Comparison of ENCODE assay signal across 21 cellular contexts in the genomic region with DNA sequence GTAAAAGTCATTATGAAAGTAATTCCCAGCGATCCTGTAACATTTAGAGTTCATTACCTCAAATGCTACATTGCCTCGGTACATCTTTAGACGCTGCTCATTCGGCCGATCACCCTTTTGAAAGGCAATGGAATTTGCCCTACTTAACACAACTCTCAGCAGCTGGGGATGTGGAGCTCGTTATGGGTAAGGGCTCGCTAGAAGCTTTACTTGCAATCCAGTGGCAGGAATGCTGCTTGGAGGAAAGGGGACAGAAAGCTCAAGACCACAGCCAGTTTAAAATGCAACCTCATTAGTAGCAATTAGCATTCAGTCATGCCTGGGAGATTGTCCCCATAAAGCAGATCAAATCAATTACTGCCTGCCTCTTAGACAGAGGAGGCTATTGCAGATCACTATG.
"Had no signal": no experiment of that assay in that cellular context is flagged by ENCODE, and none has a peak within 500 bp of the region (broad histone marks: within the 10 kb centered on the region; RNA-seq: fewer than 3 reads in every experiment).

No MANE protein-coding gene starts in this region.

- DNase-seq: activated B cell treated with CpG ODN at 0.5 μM for 24 hours; activated CD4-positive, alpha-beta memory T cell treated with anti-CD3 and anti-CD28 coated beads, Interleukin-2, amount 10 ng/mL, durations not matched to agents 7 days and 5 days; activated CD4-positive, alpha-beta T cell treated with anti-CD3 and anti-CD28 coated beads for 4 hours; activated CD8-positive, alpha-beta memory T cell treated with anti-CD3 and anti-CD28 coated beads, Interleukin-2, amount 10 ng/mL, durations not matched to agents 7 days and 5 days; activated naive CD4-positive, alpha-beta T cell; activated naive CD8-positive, alpha-beta T cell treated with anti-CD3 and anti-CD28 coated beads for 36 hours; amniotic stem cell; nephron progenitor cell; right cardiac atrium; SK-N-SH; small intestine; stimulated activated CD4-positive, alpha-beta T cell treated with anti-CD3 and anti-CD28 coated beads, Interleukin-15, amount 100 ng/mL, for 24 hours; stimulated activated CD4-positive, alpha-beta T cell treated with anti-CD3 and anti-CD28 coated beads, Interleukin-4, amount 100 ng/mL, for 1 hour; stomach; testis had no signal

- H3K9me3 Mint-ChIP-seq: activated B cell treated with CpG ODN at 0.5 μM for 24 hours; activated CD4-positive, alpha-beta memory T cell treated with anti-CD3 and anti-CD28 coated beads, Interleukin-2, amount 10 ng/mL, durations not matched to agents 7 days and 5 days; activated naive CD8-positive, alpha-beta T cell treated with anti-CD3 and anti-CD28 coated beads for 36 hours; T-helper 2 cell treated with Interferon-gamma antibody and Interleukin-4, amounts not matched to agents 5 μg/mL and 100 μg/mL, for 36 hours had no signal

- H3K27me3 ChIP-seq: stomach, testis had no signal

- H3K9ac ChIP-seq: SK-N-SH had no signal

- H3K27ac Mint-ChIP-seq: activated B cell treated with CpG ODN at 0.5 μM for 24 hours; activated CD4-positive, alpha-beta memory T cell treated with anti-CD3 and anti-CD28 coated beads, Interleukin-2, amount 10 ng/mL, durations not matched to agents 7 days and 5 days; activated CD8-positive, alpha-beta memory T cell treated with anti-CD3 and anti-CD28 coated beads, Interleukin-2, amount 10 ng/mL, durations not matched to agents 7 days and 5 days; activated naive CD8-positive, alpha-beta T cell treated with anti-CD3 and anti-CD28 coated beads for 36 hours; activated T-helper 17 cell treated with anti-CD3 and anti-CD28 coated beads, Interleukin-2, amount 50 U/mL, for 72 hours; nephron progenitor cell; progenitor cell of endocrine pancreas; stimulated activated effector memory CD8-positive, alpha-beta T cell treated with anti-CD3 and anti-CD28 coated beads, Interleukin-12 subunit alpha, Interleukin-12 subunit beta, amount 100 ng/mL, for 72 hours; T-helper 2 cell treated with Interferon-gamma antibody and Interleukin-4, amounts not matched to agents 5 μg/mL and 100 μg/mL, for 36 hours; type B pancreatic cell had no signal

- H3K36me3 Mint-ChIP-seq: activated CD8-positive, alpha-beta memory T cell treated with anti-CD3 and anti-CD28 coated beads, Interleukin-2, amount 10 ng/mL, durations not matched to agents 7 days and 5 days; activated naive CD8-positive, alpha-beta T cell treated with anti-CD3 and anti-CD28 coated beads for 36 hours; stimulated activated effector memory CD8-positive, alpha-beta T cell treated with anti-CD3 and anti-CD28 coated beads, Interleukin-12 subunit alpha, Interleukin-12 subunit beta, amount 100 ng/mL, for 72 hours; type B pancreatic cell had no signal

- H3K4me1 ChIP-seq: stomach, testis had no signal

- ATAC-seq: activated CD8-positive, alpha-beta memory T cell treated with anti-CD3 and anti-CD28 coated beads, Interleukin-2, amount 10 ng/mL, durations not matched to agents 7 days and 5 days; activated T-helper 17 cell treated with anti-CD3 and anti-CD28 coated beads, Interleukin-2, amount 50 U/mL, for 72 hours; right cardiac atrium; stimulated activated effector memory CD8-positive, alpha-beta T cell treated with anti-CD3 and anti-CD28 coated beads, Interleukin-12 subunit alpha, Interleukin-12 subunit beta, amount 100 ng/mL, for 72 hours had no signal

- H3K36me3 ChIP-seq: stomach had no signal

- H3K4me1 Mint-ChIP-seq: activated B cell treated with CpG ODN at 0.5 μM for 24 hours; activated CD4-positive, alpha-beta memory T cell treated with anti-CD3 and anti-CD28 coated beads, Interleukin-2, amount 10 ng/mL, durations not matched to agents 7 days and 5 days; activated CD8-positive, alpha-beta memory T cell treated with anti-CD3 and anti-CD28 coated beads, Interleukin-2, amount 10 ng/mL, durations not matched to agents 7 days and 5 days; activated naive CD8-positive, alpha-beta T cell treated with anti-CD3 and anti-CD28 coated beads for 36 hours; activated T-helper 17 cell treated with anti-CD3 and anti-CD28 coated beads, Interleukin-2, amount 50 U/mL, for 72 hours; stimulated activated effector memory CD8-positive, alpha-beta T cell treated with anti-CD3 and anti-CD28 coated beads, Interleukin-12 subunit alpha, Interleukin-12 subunit beta, amount 100 ng/mL, for 72 hours had no signal

- H3K9me3 ChIP-seq: SK-N-SH, testis had no signal

- H3K4me3 ChIP-seq: coronary artery, stomach, testis had no signal

- H3K4me3 Mint-ChIP-seq: activated B cell treated with CpG ODN at 0.5 μM for 24 hours; activated CD4-positive, alpha-beta memory T cell treated with anti-CD3 and anti-CD28 coated beads, Interleukin-2, amount 10 ng/mL, durations not matched to agents 7 days and 5 days; activated CD8-positive, alpha-beta memory T cell treated with anti-CD3 and anti-CD28 coated beads, Interleukin-2, amount 10 ng/mL, durations not matched to agents 7 days and 5 days; activated naive CD8-positive, alpha-beta T cell treated with anti-CD3 and anti-CD28 coated beads for 36 hours; activated T-helper 17 cell treated with anti-CD3 and anti-CD28 coated beads, Interleukin-2, amount 50 U/mL, for 72 hours; nephron progenitor cell; stimulated activated effector memory CD8-positive, alpha-beta T cell treated with anti-CD3 and anti-CD28 coated beads, Interleukin-12 subunit alpha, Interleukin-12 subunit beta, amount 100 ng/mL, for 72 hours; T-helper 2 cell treated with Interferon-gamma antibody and Interleukin-4, amounts not matched to agents 5 μg/mL and 100 μg/mL, for 36 hours; type B pancreatic cell had no signal

- H3K27ac ChIP-seq: coronary artery, stomach, testis had no signal

- H3K27me3 Mint-ChIP-seq: activated B cell treated with CpG ODN at 0.5 μM for 24 hours; activated CD4-positive, alpha-beta memory T cell treated with anti-CD3 and anti-CD28 coated beads, Interleukin-2, amount 10 ng/mL, durations not matched to agents 7 days and 5 days; activated CD8-positive, alpha-beta memory T cell treated with anti-CD3 and anti-CD28 coated beads, Interleukin-2, amount 10 ng/mL, durations not matched to agents 7 days and 5 days; activated naive CD8-positive, alpha-beta T cell treated with anti-CD3 and anti-CD28 coated beads for 36 hours; activated T-helper 17 cell treated with anti-CD3 and anti-CD28 coated beads, Interleukin-2, amount 50 U/mL, for 72 hours; progenitor cell of endocrine pancreas; type B pancreatic cell had no signal
